8 cellular contexts compared by ENCODE assay signal in the genomic region with DNA sequence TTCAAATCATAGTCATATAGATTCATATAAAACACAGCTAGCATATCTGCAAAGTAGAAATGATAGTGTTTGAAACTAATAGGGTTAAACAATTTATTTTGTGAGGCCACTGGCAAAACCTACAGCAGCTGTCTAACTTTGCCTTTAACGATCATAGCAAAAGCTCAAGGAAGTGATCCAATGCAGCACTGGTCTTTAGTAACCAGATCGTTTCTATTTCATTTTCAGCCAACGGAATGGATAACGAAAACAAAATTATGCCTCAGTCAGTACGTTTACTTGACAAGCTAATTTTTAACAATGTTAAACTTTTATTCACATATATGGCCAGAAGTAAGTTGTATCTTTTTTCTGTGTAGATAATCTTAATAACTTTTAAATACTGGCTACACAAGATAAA. TPM values are rescaled to one million over a fixed set of nuclear protein-coding genes. Genes with fewer than 3 reads are reported as not detected.
DNase-seq lines count a peak whose midpoint lies in the region; ATAC-seq and TF ChIP-seq lines count a peak whose summit lies in the region.

No MANE protein-coding gene starts in this region.

- H3K4me1 Mint-ChIP-seq in CD4-positive, CD25-positive, alpha-beta regulatory T cell: peaks cover 50 to 87% (median 65%) of the 10 kb centered on the region in 4 donors

- 15 to 21% methylated on average over 5 of the region's 5 CpGs for WGBS in esophagus squamous epithelium, 2 donors

- peaks cover 6% of the 10 kb centered on the region for H3K36me3 ChIP-seq in CD4-positive, CD25-positive, alpha-beta regulatory T cell (ENCODE audit: control insufficient read depth, insufficient read depth, low read length)
- H3K36me3 ChIP-seq in esophagus squamous epithelium: no peaks in the 10 kb centered on the region
- H3K36me3 ChIP-seq in thoracic aorta: no peaks in the 10 kb centered on the region

- no peaks in the 10 kb centered on the region for H3K9me3 ChIP-seq in CD4-positive, CD25-positive, alpha-beta regulatory T cell (ENCODE audit: control insufficient read depth in 2 of 2, low read length in 2 of 2)
- H3K9me3 ChIP-seq in esophagus squamous epithelium (no peaks in the 10 kb centered on the region), thoracic aorta (no peaks in the 10 kb centered on the region)

- H3K27ac ChIP-seq in CD4-positive, CD25-positive, alpha-beta regulatory T cell (ENCODE audit: insufficient read depth, low read length, poor library complexity, severe bottlenecking): no peak overlapping the region
- H3K27ac ChIP-seq in esophagus squamous epithelium (peak overlapping the region in 2 of 4 donors; percentile 54), thoracic aorta (no peak overlapping the region)

- H3K4me1 ChIP-seq in CD4-positive, CD25-positive, alpha-beta regulatory T cell (ENCODE audit: control insufficient read depth, insufficient read depth, low read length, poor library complexity, severe bottlenecking): peaks cover 20% of the 10 kb centered on the region
- peaks cover 0 to 54% (median 0%) of the 10 kb centered on the region in 3 donors for H3K4me1 ChIP-seq in esophagus squamous epithelium
- H3K4me1 ChIP-seq in thoracic aorta (ENCODE audit: control insufficient read depth in 1 of 2, low read depth in 2 of 2): no peaks in the 10 kb centered on the region

- peak in 2 of 3 donors; percentile 20 to 74 for DNase-seq in CD4-positive, CD25-positive, alpha-beta regulatory T cell
- DNase-seq in esophagus squamous epithelium (lab: John Stamatoyannopoulos, UW) (no peak), thoracic aorta (ENCODE audit: low spot score) (no peak), NCI-H2171 (lab: John Stamatoyannopoulos, UW) (no peak), GM19238 (ENCODE audit: insufficient read length, low spot score) (no peak), inferior parietal cortex (ENCODE audit: extremely low spot score) (no peak)

- intact Hi-C loops in esophagus squamous epithelium (cut with DNase I): no loop called here

- ATAC-seq in CD4-positive, CD25-positive, alpha-beta regulatory T cell (ENCODE audit: low read depth in 2 of 2): peak in 1 of 2 donors; percentile 60
- ATAC-seq in GM19452 (IDR thresholded peaks at IDR 0.05; ENCODE audit: unreplicated experiment): peak; percentile 91
- ATAC-seq in HG03521 (IDR thresholded peaks at IDR 0.05; ENCODE audit: unreplicated experiment): peak; percentile 61
- ATAC-seq in thoracic aorta (ENCODE audit: insufficient number of reproducible peaks, low FRiP score, low read depth): no peak

- no peaks in the 10 kb centered on the region for H3K27me3 ChIP-seq in CD4-positive, CD25-positive, alpha-beta regulatory T cell (ENCODE audit: control insufficient read depth, insufficient read depth, low read length)
- no peaks in the 10 kb centered on the region for H3K27me3 ChIP-seq in esophagus squamous epithelium
- H3K27me3 ChIP-seq in thoracic aorta (replicated peaks; ENCODE audit: insufficient read depth): no peaks in the 10 kb centered on the region

- no peaks in the 10 kb centered on the region for H3K9me3 Mint-ChIP-seq in CD4-positive, CD25-positive, alpha-beta regulatory T cell

- peak overlapping the region; percentile 6 to 65 (median 22) for H3K27ac Mint-ChIP-seq in CD4-positive, CD25-positive, alpha-beta regulatory T cell

- TF ChIP-seq CTCF in esophagus squamous epithelium (IDR thresholded peaks at IDR 0.05) (no peak), thoracic aorta (IDR thresholded peaks at IDR 0.05) (no peak)

- TF ChIP-seq POLR2A in esophagus squamous epithelium (IDR thresholded peaks at IDR 0.05): no peak

- peak overlapping the region; percentile 49 for H3K4me3 ChIP-seq in CD4-positive, CD25-positive, alpha-beta regulatory T cell (ENCODE audit: low read depth, low read length)
- H3K4me3 ChIP-seq in esophagus squamous epithelium: peak overlapping the region in 3 of 4 donors; percentile 9 to 28 (median 10)
- peak overlapping the region; percentile 18 for H3K4me3 ChIP-seq in thoracic aorta

- peaks cover 15% of the 10 kb centered on the region for H3K36me3 Mint-ChIP-seq in CD4-positive, CD25-positive, alpha-beta regulatory T cell

- no peaks in the 10 kb centered on the region for H3K27me3 Mint-ChIP-seq in CD4-positive, CD25-positive, alpha-beta regulatory T cell

- peak overlapping the region in 3 of 4 donors; percentile 21 to 78 (median 40) for H3K4me3 Mint-ChIP-seq in CD4-positive, CD25-positive, alpha-beta regulatory T cell

RNA-seq across cellular contexts. Expression of a gene that starts 17.7 kb away (rescaled TPM):
- 63.2 TPM for total RNA-seq in CD4-positive, CD25-positive, alpha-beta regulatory T cell
- 10 to 100 TPM; 37.6 to 51.8 (median 48.5) TPM for polyA plus RNA-seq in CD4-positive, CD25-positive, alpha-beta regulatory T cell
- 10 to 100 TPM in 1 of 4 donors, 1 to 10 TPM in 3; 8.2 to 21.5 (median 8.6) TPM for total RNA-seq in esophagus squamous epithelium
- 1 to 10 TPM; 8.1 to 9.6 TPM for total RNA-seq in thoracic aorta

Comparison
In these comparisons a context has a peak if more than half of its experiments do, and no peak if none do; other contexts are left out.
1. DNase-seq: peak in CD4-positive, CD25-positive, alpha-beta regulatory T cell (2 of 3); none in esophagus squamous epithelium (single experiment), thoracic aorta (single experiment), NCI-H2171 (single experiment), GM19238 (single experiment) and inferior parietal cortex (single experiment).
2. Peak in every context shown above with its lines, with median percentiles within 50 percentile points of each other: H3K4me3 ChIP-seq.